Comparison of ENCODE assay signal across 15 cellular contexts in genomic region chr16:84925773-84926372, GRCh38.
"Had no signal": no experiment of that assay in that cellular context is flagged by ENCODE, and none has a peak within 500 bp of the region (broad histone marks: within the 10 kb centered on the region; RNA-seq: fewer than 3 reads in every experiment).

No MANE protein-coding gene starts in this region.

- H3K27ac Mint-ChIP-seq: activated B cell treated with CpG ODN at 0.5 μM for 24 hours; activated CD4-positive, alpha-beta T cell treated with anti-CD3 and anti-CD28 coated beads for 36 hours; activated naive CD8-positive, alpha-beta T cell; activated T-cell treated with anti-CD3 and anti-CD28 coated beads, Interleukin-2, amount 50 U/mL, for 24 hours; activated T-helper 2 cell treated with anti-CD3 and anti-CD28 coated beads, Interferon-gamma antibody, Interleukin-2, Interleukin-4, amounts not matched to agents 10 μg/mL and 5 μg/mL and 100 μg/mL, durations not matched to agents 14 hours and 24 hours and 36 hours; naive thymus-derived CD4-positive, alpha-beta T cell; stimulated activated naive CD8-positive, alpha-beta T cell treated with anti-CD3 and anti-CD28 coated beads, Interleukin-15, Interleukin-2, amounts not matched to agents 100 ng/mL and 50 ng/mL, for 24 hours had no signal

- H3K9me3 ChIP-seq: esophagus muscularis mucosa, gastrocnemius medialis, lower lobe of right lung, suprapubic skin, uterus had no signal

- H3K4me1 Mint-ChIP-seq: activated B cell treated with CpG ODN at 0.5 μM for 24 hours; activated CD4-positive, alpha-beta T cell treated with anti-CD3 and anti-CD28 coated beads for 36 hours had no signal

- H3K27ac ChIP-seq: lower lobe of right lung, suprapubic skin had no signal

- H3K36me3 Mint-ChIP-seq: activated naive CD8-positive, alpha-beta T cell; naive thymus-derived CD4-positive, alpha-beta T cell had no signal

- H3K27me3 Mint-ChIP-seq: activated CD4-positive, alpha-beta T cell treated with anti-CD3 and anti-CD28 coated beads for 36 hours; activated naive CD8-positive, alpha-beta T cell; activated T-cell treated with anti-CD3 and anti-CD28 coated beads, Interleukin-2, amount 50 U/mL, for 24 hours; naive thymus-derived CD4-positive, alpha-beta T cell; stimulated activated naive CD8-positive, alpha-beta T cell treated with anti-CD3 and anti-CD28 coated beads, Interleukin-15, Interleukin-2, amounts not matched to agents 100 ng/mL and 50 ng/mL, for 24 hours had no signal

- H3K36me3 ChIP-seq: esophagus muscularis mucosa, gastrocnemius medialis, heart left ventricle, lower lobe of right lung, suprapubic skin, tibial nerve, uterus had no signal

- H3K27me3 ChIP-seq: esophagus muscularis mucosa, gastrocnemius medialis, heart left ventricle, suprapubic skin, tibial nerve, uterus had no signal

- H3K4me3 Mint-ChIP-seq: activated B cell treated with CpG ODN at 0.5 μM for 24 hours; activated CD4-positive, alpha-beta T cell treated with anti-CD3 and anti-CD28 coated beads for 36 hours; activated naive CD8-positive, alpha-beta T cell; activated T-cell treated with anti-CD3 and anti-CD28 coated beads, Interleukin-2, amount 50 U/mL, for 24 hours; central memory CD8-positive, alpha-beta T cell; naive thymus-derived CD4-positive, alpha-beta T cell; stimulated activated naive CD8-positive, alpha-beta T cell treated with anti-CD3 and anti-CD28 coated beads, Interleukin-15, Interleukin-2, amounts not matched to agents 100 ng/mL and 50 ng/mL, for 24 hours had no signal

- H3K9me3 Mint-ChIP-seq: activated B cell treated with CpG ODN at 0.5 μM for 24 hours; activated T-cell treated with anti-CD3 and anti-CD28 coated beads, Interleukin-2, amount 50 U/mL, for 24 hours; activated T-helper 2 cell treated with anti-CD3 and anti-CD28 coated beads, Interferon-gamma antibody, Interleukin-2, Interleukin-4, amounts not matched to agents 10 μg/mL and 5 μg/mL and 100 μg/mL, durations not matched to agents 14 hours and 24 hours and 36 hours; central memory CD8-positive, alpha-beta T cell; naive thymus-derived CD4-positive, alpha-beta T cell had no signal

- H3K4me3 ChIP-seq: esophagus muscularis mucosa, gastrocnemius medialis, heart left ventricle, lower lobe of right lung, suprapubic skin, tibial nerve, uterus had no signal
